Comparison of ENCODE assay signal across 17 cellular contexts in genomic region chr7:99201027-99201426, GRCh38. TPM values are rescaled to one million over a fixed set of nuclear protein-coding genes. Genes with fewer than 3 reads are reported as not detected.
A peak's percentile ranks its signal among the peaks of the same experiment; 100 is the strongest.
DNase-seq lines count a peak whose midpoint lies in the region; ATAC-seq, FAIRE-seq and TF ChIP-seq lines count a peak whose summit lies in the region.
"Had no signal": no experiment of that assay in that cellular context is flagged by ENCODE, and none has a peak within 500 bp of the region (broad histone marks: within the 10 kb centered on the region; RNA-seq: fewer than 3 reads in every experiment).

No MANE protein-coding gene starts in this region.

- no peak overlapping the region for H3K4me3 ChIP-seq in bronchial epithelial cell (ENCODE audit: low read depth, low read length)
- no peak overlapping the region for H3K4me3 ChIP-seq in BE2C (ENCODE audit: low read depth, low read length)
- H3K4me3 ChIP-seq: uterus had no signal

- no peaks in the 10 kb centered on the region for H3K27me3 ChIP-seq in bronchial epithelial cell (ENCODE audit: control insufficient read depth, insufficient read depth, low read length)
- no peaks in the 10 kb centered on the region for H3K27me3 ChIP-seq in BE2C
- H3K27me3 ChIP-seq: neutrophil, uterus had no signal

- H3K27ac Mint-ChIP-seq in nephron progenitor cell, result no peak overlapping the region

- H3K36me3 ChIP-seq in bronchial epithelial cell (ENCODE audit: control insufficient read depth, insufficient read depth, low read length), result no peaks in the 10 kb centered on the region
- H3K36me3 ChIP-seq in BE2C, result no peaks in the 10 kb centered on the region
- H3K36me3 ChIP-seq: neutrophil, uterus had no signal

- H3K4me1 Mint-ChIP-seq in nephron progenitor cell, result no peaks in the 10 kb centered on the region

- H3K27me3 Mint-ChIP-seq in nephron progenitor cell (ENCODE audit: low read depth, poor library complexity), result peaks cover 2% of the 10 kb centered on the region

- no peak for TF ChIP-seq CTCF in bronchial epithelial cell (IDR thresholded peaks at IDR 0.05; ENCODE audit: insufficient read depth, low read length, severe bottlenecking)
- TF ChIP-seq CTCF in BE2C (IDR thresholded peaks at IDR 0.05; ENCODE audit: low read depth, low read length), result no peak
- no peak for TF ChIP-seq CTCF in nephron progenitor cell (IDR thresholded peaks at IDR 0.05)

- peaks cover 64% of the 10 kb centered on the region for H3K9me3 Mint-ChIP-seq in nephron progenitor cell

- H3K4me1 ChIP-seq in BE2C, result no peaks in the 10 kb centered on the region
- H3K4me1 ChIP-seq: uterus had no signal

- no peaks in the 10 kb centered on the region for H3K9me3 ChIP-seq in BE2C
- H3K9me3 ChIP-seq: neutrophil had no signal

- FAIRE-seq in HTR-8/SVneo (lab: Jason Lieb, UNC) (no peak), bronchial epithelial cell (lab: Jason Lieb, UNC) (peak; percentile 58)

- no peak overlapping the region for H3K4me3 Mint-ChIP-seq in nephron progenitor cell

- DNase-seq in AG08396 (ENCODE audit: low spot score) (peak; percentile 72), HTR-8/SVneo (ENCODE audit: insufficient read length, low spot score) (peak; percentile 11), bronchial epithelial cell (ENCODE audit: low read depth) (peak; percentile 99), kidney glomerular epithelial cell (lab: John Stamatoyannopoulos, UW) (peak; percentile 90), COR-L47 (lab: John Stamatoyannopoulos, UW) (no peak), BE2C (no peak), nephron progenitor cell (no peak)
- DNase-seq: activated CD4-positive, alpha-beta T cell treated with anti-CD3 and anti-CD28 coated beads, Interleukin-2, amount 50 U/mL, for 1 hour; activated effector memory CD4-positive, alpha-beta T cell treated with Interleukin-2 at 50 U/mL for 16 hours; C1 segment of cervical spinal cord; cerebellar nuclear complex; left ventricle myocardium superior; NCI-H1092 treated with DMSO at 0.1 percent for 48 hours; NCI-H526; uterus had no signal

- ATAC-seq in HG03521 (IDR thresholded peaks at IDR 0.05; ENCODE audit: unreplicated experiment), result no peak
- ATAC-seq: left ventricle myocardium superior had no signal

- no peaks in the 10 kb centered on the region for H3K36me3 Mint-ChIP-seq in nephron progenitor cell (ENCODE audit: low read depth)

RNA-seq across cellular contexts. Expression of gene KPNA7, which starts 6.9 kb away (rescaled TPM):
- total RNA-seq in bronchial epithelial cell, result 0.77 and 1.8 TPM in 2 replicates
- polyA plus RNA-seq in BE2C (2012; ENCODE audit: insufficient read depth, insufficient read length, low read depth), result not detected
- total RNA-seq: left ventricle myocardium superior, uterus had no signal

RNA-seq across cellular contexts. Expression of gene SMURF1, which starts 57.1 kb away (rescaled TPM):
- total RNA-seq in bronchial epithelial cell, result 36.5 and 42.4 TPM in 2 replicates
- polyA plus RNA-seq in BE2C (2012; ENCODE audit: insufficient read depth, insufficient read length, low read depth), result 6.3 TPM

Comparison
In these comparisons a context has a peak if more than half of its experiments do, and no peak if none do; other contexts are left out.
1. DNase-seq: peak in AG08396 (single experiment), HTR-8/SVneo (single experiment), bronchial epithelial cell (single experiment) and kidney glomerular epithelial cell (single experiment); none in COR-L47 (single experiment), BE2C (single experiment) and nephron progenitor cell (single experiment).